ENCODE assay signal across 8 cellular contexts in the genomic region with DNA sequence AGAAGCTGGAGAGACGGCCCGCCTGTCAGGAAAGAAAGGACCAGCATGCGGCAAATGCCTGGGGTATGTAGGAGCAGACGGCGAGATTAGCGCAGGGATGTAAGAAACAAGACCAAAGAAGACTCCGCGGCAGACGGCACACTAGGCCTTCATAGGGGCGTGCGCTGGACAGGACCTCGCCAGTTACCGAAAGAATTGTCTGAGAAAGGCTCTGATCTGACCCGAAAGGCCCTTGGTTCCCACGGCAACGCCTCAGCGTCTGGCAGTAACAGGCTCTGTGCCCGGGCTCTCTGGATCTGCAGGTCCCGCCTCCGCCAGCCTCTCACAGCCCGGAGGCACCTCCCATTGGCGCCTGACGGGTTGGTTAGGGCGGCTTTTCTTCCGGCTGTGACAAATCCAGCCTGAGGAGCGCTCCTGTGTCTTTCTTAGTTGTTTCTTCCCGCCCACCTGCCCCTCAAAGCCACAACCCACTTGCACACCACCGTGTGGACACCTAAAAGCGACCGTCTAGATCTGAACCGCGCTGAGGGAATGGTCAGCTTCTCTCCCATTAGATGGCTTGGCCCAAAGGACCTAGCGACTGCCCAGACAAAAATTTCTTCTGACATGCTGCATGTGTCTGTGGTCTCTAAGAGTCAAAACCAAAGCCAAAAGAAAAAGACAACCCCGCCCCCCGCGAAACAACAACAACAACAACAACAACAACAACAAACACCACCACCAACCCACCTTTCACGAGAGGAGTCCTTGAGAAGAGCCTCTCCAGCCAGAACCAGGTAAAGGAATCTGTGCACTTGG. TPM values are rescaled to one million over a fixed set of nuclear protein-coding genes. Genes with fewer than 3 reads are reported as not detected.
DNase-seq lines count a peak whose midpoint lies in the region; FAIRE-seq and TF ChIP-seq lines count a peak whose summit lies in the region.
"Not testable (repeated sequence)": the region's sequence is repeated elsewhere in the genome, so short reads cannot be mapped to it uniquely, and the experiment has no call there.

No MANE protein-coding gene starts in this region.

- not testable (repeated sequence) for H3K4me1 ChIP-seq in astrocyte (ENCODE audit: insufficient read depth, low read length)
- peaks cover 0 to 15% (median 10%) of the 10 kb centered on the region in 4 donors for H3K4me1 ChIP-seq in sigmoid colon

- FAIRE-seq in astrocyte (lab: Jason Lieb, UNC): not testable (repeated sequence)

- not testable (repeated sequence) for H3K36me3 ChIP-seq in astrocyte (ENCODE audit: insufficient read depth, low read length); sigmoid colon

- TF ChIP-seq POLR2A in sigmoid colon (IDR thresholded peaks at IDR 0.05): not testable (repeated sequence)

- not testable (repeated sequence) for H3K27me3 ChIP-seq in astrocyte (ENCODE audit: insufficient read depth, low read length); sigmoid colon

- intact Hi-C loops in sigmoid colon (cut with DNase I): not testable (repeated sequence)

- not testable (repeated sequence) for H3K27ac Mint-ChIP-seq in astrocyte (ENCODE audit: unreplicated experiment)
- peak overlapping the region; percentile 72 for H3K27ac Mint-ChIP-seq in type B pancreatic cell

- peak overlapping the region; percentile 28 for H3K4me3 ChIP-seq in astrocyte (ENCODE audit: insufficient read depth, low read depth, low read length)
- peak overlapping the region; percentile 33 for H3K4me3 ChIP-seq in fibroblast of pulmonary artery (replicated peaks; ENCODE audit: low read depth, low read length)
- H3K4me3 ChIP-seq in sigmoid colon: peak overlapping the region; percentile 11 to 45 (median 43)

- H3K36me3 Mint-ChIP-seq in astrocyte (ENCODE audit: low read depth, unreplicated experiment); type B pancreatic cell: not testable (repeated sequence)

- H3K4me1 Mint-ChIP-seq in astrocyte (ENCODE audit: low read depth, unreplicated experiment): not testable (repeated sequence)
- H3K4me1 Mint-ChIP-seq in type B pancreatic cell (ENCODE audit: unreplicated experiment): peaks cover 12% of the 10 kb centered on the region

- H3K27me3 Mint-ChIP-seq in astrocyte (ENCODE audit: low read depth, unreplicated experiment); type B pancreatic cell: not testable (repeated sequence)

- H4K20me1 ChIP-seq in astrocyte (ENCODE audit: insufficient read depth, low read length): not testable (repeated sequence)

- WGBS in sigmoid colon, 2 donors: 5 to 6% methylated on average over 36 of the region's 37 CpGs

- H3K4me3 Mint-ChIP-seq in astrocyte (ENCODE audit: unreplicated experiment) (peak overlapping the region; percentile 76), type B pancreatic cell (peak overlapping the region; percentile 87)

- H3K9me3 ChIP-seq in astrocyte (ENCODE audit: insufficient read depth, low read depth, low read length); sigmoid colon: not testable (repeated sequence)

- H3K9ac ChIP-seq in astrocyte (ENCODE audit: low read length): not testable (repeated sequence)

- H3K9me3 Mint-ChIP-seq in astrocyte (ENCODE audit: unreplicated experiment): peaks cover 10% of the 10 kb centered on the region
- H3K9me3 Mint-ChIP-seq in type B pancreatic cell: not testable (repeated sequence)

- not testable (repeated sequence) for H3K79me2 ChIP-seq in astrocyte (ENCODE audit: insufficient read depth, low read length)

- H2AFZ ChIP-seq in astrocyte (ENCODE audit: low read depth, low read length): peak overlapping the region; percentile 83

- TF ChIP-seq CTCF in astrocyte (IDR thresholded peaks at IDR 0.05; ENCODE audit: insufficient read depth, low read depth, low read length); fibroblast of pulmonary artery (IDR thresholded peaks at IDR 0.05; ENCODE audit: low read length, missing control alignments); sigmoid colon (IDR thresholded peaks at IDR 0.05); type B pancreatic cell (conservative IDR thresholded peaks at IDR 0.05): not testable (repeated sequence)

- not testable (repeated sequence) for H3K27ac ChIP-seq in astrocyte (ENCODE audit: low read depth, low read length)
- H3K27ac ChIP-seq in sigmoid colon: peak overlapping the region; percentile 73 to 76 (median 74)

- DNase-seq in GM04504 (ENCODE audit: low read depth): peak; percentile 10
- peak; percentile 4 to 17 for DNase-seq in NCI-H446 (lab: John Stamatoyannopoulos, UW)
- DNase-seq in activated CD4-positive, alpha-beta T cell treated with anti-CD3 and anti-CD28 coated beads for 1 hour: peak; percentile 42
- DNase-seq in astrocyte (ENCODE audit: low read depth): peak; percentile 58
- peak; percentile 48 for DNase-seq in fibroblast of pulmonary artery (ENCODE audit: low read depth)
- peak; percentile 9 to 42 for DNase-seq in lung microvascular endothelial cell (ENCODE audit: low read depth in 2 of 2)
- DNase-seq in sigmoid colon: peak; percentile 71
- DNase-seq in type B pancreatic cell (ENCODE audit: extremely low spot score, unreplicated experiment): not testable (repeated sequence)

- peak overlapping the region; percentile 78 for H3K4me2 ChIP-seq in astrocyte (ENCODE audit: low read length)

- TF ChIP-seq EP300 in sigmoid colon (IDR thresholded peaks at IDR 0.05): not testable (repeated sequence)

RNA-seq across cellular contexts. Expression of a gene that starts 58.2 kb away (rescaled TPM):
- total RNA-seq in astrocyte (3.7 and 4.5 TPM in 2 replicates), lung microvascular endothelial cell (3.3 and 3.6 TPM in 2 replicates), sigmoid colon (10 to 100 TPM in 2 of 4 donors, 1 to 10 TPM in 2; 6.1 to 13.8 (median 9.7) TPM), type B pancreatic cell (ENCODE audit: low replicate concordance) (6.5 and 8.7 TPM in 2 replicates)
- polyA plus RNA-seq in sigmoid colon: 1 to 10 TPM; 1.6 to 3.1 (median 1.8) TPM
